19 cellular contexts compared by ENCODE assay signal in the genomic region with DNA sequence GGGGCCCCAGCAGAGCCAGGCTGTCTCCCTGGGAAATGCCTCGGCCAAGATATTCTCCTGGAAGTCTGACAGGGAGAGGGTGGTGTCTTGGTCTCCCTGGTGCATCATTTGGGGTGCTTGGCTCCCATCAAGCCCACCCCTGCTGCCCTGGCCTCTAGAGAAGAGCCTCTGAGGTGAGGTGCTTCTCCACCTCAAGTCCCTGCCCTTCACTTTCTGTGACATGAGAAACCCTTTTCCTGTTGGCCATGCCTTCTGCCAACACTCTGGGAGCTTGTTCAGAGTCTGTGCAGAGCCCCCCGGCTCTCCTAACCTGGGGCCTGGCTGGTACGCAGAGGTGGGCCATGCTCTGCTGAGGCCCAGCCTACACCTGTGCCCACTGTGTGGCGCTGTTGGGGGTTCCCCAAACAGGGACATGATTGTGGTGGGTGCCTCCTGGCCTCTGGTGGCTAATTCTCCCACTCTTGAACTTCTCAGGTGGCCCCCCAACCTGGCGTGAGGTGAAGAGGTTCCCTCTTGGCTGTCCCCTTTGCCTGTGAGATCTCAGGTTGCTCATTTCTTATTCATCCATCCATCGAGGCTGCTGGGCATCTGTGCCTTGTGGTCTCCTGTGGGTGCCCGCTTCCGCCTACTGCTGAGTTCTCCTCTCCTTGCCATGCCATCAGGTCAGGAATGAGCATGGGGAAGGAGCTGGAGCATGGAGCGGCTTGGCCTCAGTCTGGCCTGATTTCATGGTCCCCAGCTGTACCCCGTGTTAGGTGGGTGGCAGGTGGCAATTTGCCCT. TPM values are rescaled to one million over a fixed set of nuclear protein-coding genes. Genes with fewer than 3 reads are reported as not detected.
DNase-seq lines count a peak whose midpoint lies in the region; ATAC-seq and TF ChIP-seq lines count a peak whose summit lies in the region.
"Had no signal": no experiment of that assay in that cellular context is flagged by ENCODE, and none has a peak within 500 bp of the region (broad histone marks: within the 10 kb centered on the region; RNA-seq: fewer than 3 reads in every experiment).

No MANE protein-coding gene starts in this region.

- no peak overlapping the region for H3K4me3 Mint-ChIP-seq in activated CD4-positive, alpha-beta T cell treated with anti-CD3 and anti-CD28 coated beads for 36 hours
- H3K4me3 Mint-ChIP-seq in HFFc6: no peak overlapping the region
- H3K4me3 Mint-ChIP-seq: activated CD4-positive, alpha-beta memory T cell treated with anti-CD3 and anti-CD28 coated beads for 36 hours had no signal

- no peak for ATAC-seq in activated CD4-positive, alpha-beta T cell treated with anti-CD3 and anti-CD28 coated beads for 36 hours
- ATAC-seq: pancreas had no signal

- H3K27me3 Mint-ChIP-seq in activated CD4-positive, alpha-beta T cell treated with anti-CD3 and anti-CD28 coated beads for 36 hours: no peaks in the 10 kb centered on the region
- peaks cover 5% of the 10 kb centered on the region for H3K27me3 Mint-ChIP-seq in HFFc6 (ENCODE audit: insufficient read depth)
- H3K27me3 Mint-ChIP-seq: activated CD4-positive, alpha-beta memory T cell treated with anti-CD3 and anti-CD28 coated beads for 36 hours had no signal

- TF ChIP-seq CTCF in HFFc6 (IDR thresholded peaks at IDR 0.05) (peak; percentile 53; the same call in 1 of the 2 replicates), ascending aorta (IDR thresholded peaks at IDR 0.05) (no peak)

- CTCF ChIA-PET in activated CD4-positive, alpha-beta T cell treated with anti-CD3 and anti-CD28 coated beads for 36 hours (lab: Charles Lee): interaction anchor here (0.7 kb wide), 1 partner anchor 94 kb away, joined by 3 read pairs; no protein-coding TSS in a partner anchor

- H3K27ac ChIP-seq in ascending aorta: no peak overlapping the region
- H3K27ac ChIP-seq: breast epithelium, pancreas, testis had no signal

- no peak overlapping the region for H3K4me3 ChIP-seq in ascending aorta
- H3K4me3 ChIP-seq: breast epithelium, pancreas, spleen, testis had no signal

- peaks cover 4% of the 10 kb centered on the region for H3K36me3 Mint-ChIP-seq in activated CD4-positive, alpha-beta T cell treated with anti-CD3 and anti-CD28 coated beads for 36 hours (ENCODE audit: low read depth)
- peaks cover 9% of the 10 kb centered on the region for H3K36me3 Mint-ChIP-seq in HFFc6 (ENCODE audit: low read depth)

- no peaks in the 10 kb centered on the region for H3K9me3 ChIP-seq in ascending aorta
- H3K9me3 ChIP-seq: breast epithelium, pancreas, spleen, testis had no signal

- intact Hi-C loops in activated CD4-positive, alpha-beta T cell treated with anti-CD3 and anti-CD28 coated beads for 36 hours (cut with DNase I, micrococcal nuclease): no loop called here
- intact Hi-C loops in ascending aorta (cut with DNase I): no loop called here

- H3K9me3 Mint-ChIP-seq in activated CD4-positive, alpha-beta T cell treated with anti-CD3 and anti-CD28 coated beads for 36 hours (ENCODE audit: low read depth): no peaks in the 10 kb centered on the region
- no peaks in the 10 kb centered on the region for H3K9me3 Mint-ChIP-seq in HFFc6
- H3K9me3 Mint-ChIP-seq: activated CD4-positive, alpha-beta memory T cell treated with anti-CD3 and anti-CD28 coated beads for 36 hours had no signal

- no peaks in the 10 kb centered on the region for H3K4me1 Mint-ChIP-seq in activated CD4-positive, alpha-beta T cell treated with anti-CD3 and anti-CD28 coated beads for 36 hours
- H3K4me1 Mint-ChIP-seq in HFFc6 (ENCODE audit: low read depth): peaks cover 15% of the 10 kb centered on the region

- peaks cover 42 to 66% of the 10 kb centered on the region in 2 donors for H3K36me3 ChIP-seq in ascending aorta
- H3K36me3 ChIP-seq: breast epithelium, pancreas had no signal

- H3K27me3 ChIP-seq in ascending aorta: no peaks in the 10 kb centered on the region
- H3K27me3 ChIP-seq: breast epithelium, pancreas, spleen, testis had no signal

- POLR2A ChIA-PET in activated CD4-positive, alpha-beta T cell treated with anti-CD3 and anti-CD28 coated beads for 36 hours (lab: Charles Lee): no interaction called here

- peak; percentile 39 for DNase-seq in activated CD4-positive, alpha-beta T cell treated with anti-CD3 and anti-CD28 coated beads for 36 hours
- DNase-seq in activated CD4-positive, alpha-beta T cell treated with anti-CD3 and anti-CD28 coated beads, Interleukin-2, amount 50 U/mL, for 1 hour: no peak
- DNase-seq in HFFc6 (no peak), iPS-NIHi11 (ENCODE audit: low spot score) (peak; percentile 74), Kasumi-1 (lab: John Stamatoyannopoulos, UW) (no peak), ascending aorta (ENCODE audit: low spot score in 2 of 2) (no peak)
- DNase-seq: activated CD4-positive, alpha-beta memory T cell treated with anti-CD3 and anti-CD28 coated beads for 36 hours; activated gamma-delta T cell; effector CD8-positive, alpha-beta T cell; foreskin melanocyte; GDM1; midbrain; NCI-H187 treated with DMSO at 0.1 percent for 48 hours; Right ventricle myocardium superior; T1000; testis had no signal

- no peaks in the 10 kb centered on the region for H3K4me1 ChIP-seq in ascending aorta
- H3K4me1 ChIP-seq: breast epithelium, pancreas, testis had no signal

- peak overlapping the region; percentile 13 for H3K27ac Mint-ChIP-seq in activated CD4-positive, alpha-beta T cell treated with anti-CD3 and anti-CD28 coated beads for 36 hours
- no peak overlapping the region for H3K27ac Mint-ChIP-seq in HFFc6
- H3K27ac Mint-ChIP-seq: activated CD4-positive, alpha-beta memory T cell treated with anti-CD3 and anti-CD28 coated beads for 36 hours had no signal

RNA-seq across cellular contexts. Expression of a gene that starts 19.2 kb away (rescaled TPM):
- 10 to 100 TPM; 31.8 to 32.3 TPM for total RNA-seq in activated CD4-positive, alpha-beta T cell treated with anti-CD3 and anti-CD28 coated beads for 36 hours
- total RNA-seq in HFFc6 (2021; fragmentation: NEBNext Ultra II Directional; extraction: Animal tissue kit (Norgen Biotek cat#: 25700)): 10 to 100 TPM; 19.8 to 24.5 (median 22.0) TPM
- 18.0 TPM for total RNA-seq in ascending aorta

RNA-seq across cellular contexts. Expression of a gene that starts 40.0 kb away (rescaled TPM):
- 10 to 100 TPM; 20.3 to 22.8 TPM for total RNA-seq in activated CD4-positive, alpha-beta T cell treated with anti-CD3 and anti-CD28 coated beads for 36 hours
- total RNA-seq in HFFc6 (2021; fragmentation: NEBNext Ultra II Directional; extraction: Animal tissue kit (Norgen Biotek cat#: 25700)): 10 to 100 TPM; 28.5 to 38.0 (median 34.9) TPM
- total RNA-seq in ascending aorta: 26.3 TPM

RNA-seq across cellular contexts. Expression of a gene that starts 44.3 kb away (rescaled TPM):
- total RNA-seq in activated CD4-positive, alpha-beta T cell treated with anti-CD3 and anti-CD28 coated beads for 36 hours: 1 to 10 TPM; 1.3 to 2.1 TPM
- total RNA-seq in HFFc6 (2021; fragmentation: NEBNext Ultra II Directional; extraction: Animal tissue kit (Norgen Biotek cat#: 25700)): 1 to 10 TPM; 1.5 to 3.3 (median 2.0) TPM
- 252 TPM for total RNA-seq in ascending aorta

RNA-seq across cellular contexts. Expression of a gene that starts 55.0 kb away (rescaled TPM):
- 100 to 1,000 TPM; 402 to 506 TPM for total RNA-seq in activated CD4-positive, alpha-beta T cell treated with anti-CD3 and anti-CD28 coated beads for 36 hours
- 100 to 1,000 TPM; 177 to 231 (median 226) TPM for total RNA-seq in HFFc6 (2021; fragmentation: NEBNext Ultra II Directional; extraction: Animal tissue kit (Norgen Biotek cat#: 25700))
- total RNA-seq in ascending aorta: 302 TPM

RNA-seq across cellular contexts. Expression of a gene that starts 56.1 kb away (rescaled TPM):
- total RNA-seq in activated CD4-positive, alpha-beta T cell treated with anti-CD3 and anti-CD28 coated beads for 36 hours: 10 to 100 TPM; 84.4 to 85.9 TPM
- 10 to 100 TPM; 31.1 to 44.9 (median 38.5) TPM for total RNA-seq in HFFc6 (2021; fragmentation: NEBNext Ultra II Directional; extraction: Animal tissue kit (Norgen Biotek cat#: 25700))
- total RNA-seq in ascending aorta: 161 TPM

Comparison
In these comparisons a context has a peak if more than half of its experiments do, and no peak if none do; other contexts are left out.
1. DNase-seq: peak in activated CD4-positive, alpha-beta T cell treated with anti-CD3 and anti-CD28 coated beads for 36 hours (single experiment) and iPS-NIHi11 (single experiment); none in activated CD4-positive, alpha-beta T cell treated with anti-CD3 and anti-CD28 coated beads, Interleukin-2, amount 50 U/mL, for 1 hour (single experiment), HFFc6 (single experiment), Kasumi-1 (0 of 2) and ascending aorta (0 of 2).
2. RNA of a gene that starts 44.3 kb away (total RNA-seq): 252 TPM in ascending aorta (single experiment); 1.5 to 3.3 TPM in HFFc6 and 1.3 to 2.1 TPM in activated CD4-positive, alpha-beta T cell treated with anti-CD3 and anti-CD28 coated beads for 36 hours; every median in the first group is over 10 times any median in the second.